In genomic region chr5:121525731-121526130, GRCh38 we compare ENCODE assay signal across 21 cellular contexts.
DNase-seq lines count a peak whose midpoint lies in the region; ATAC-seq and TF ChIP-seq lines count a peak whose summit lies in the region.
"Had no signal": no experiment of that assay in that cellular context is flagged by ENCODE, and none has a peak within 500 bp of the region (broad histone marks: within the 10 kb centered on the region; RNA-seq: fewer than 3 reads in every experiment).

No MANE protein-coding gene starts in this region.

- peaks cover 0 to 2% (median 0%) of the 10 kb centered on the region in 3 donors for H3K27me3 Mint-ChIP-seq in immature natural killer cell (ENCODE audit: low read depth in 3 of 3)
- H3K27me3 Mint-ChIP-seq: T-cell had no signal

- no peak overlapping the region for H3K27ac Mint-ChIP-seq in immature natural killer cell
- H3K27ac Mint-ChIP-seq: CD8-positive, alpha-beta T cell; T-cell had no signal

- CTCF ChIA-PET in GM10248 (lab: Yijun Ruan, JAX) = no interaction called here

- no peaks in the 10 kb centered on the region for H3K4me1 Mint-ChIP-seq in immature natural killer cell
- H3K4me1 Mint-ChIP-seq: T-cell had no signal

- no peak overlapping the region for H3K4me3 Mint-ChIP-seq in immature natural killer cell
- H3K4me3 Mint-ChIP-seq: CD8-positive, alpha-beta T cell; T-cell had no signal

- H3K4me3 ChIP-seq in skeletal muscle cell (ENCODE audit: low read depth, low read length) = no peak overlapping the region
- H3K4me3 ChIP-seq: Peyer's patch, SJCRH30 had no signal

- TF ChIP-seq CTCF in GM10248 (IDR thresholded peaks at IDR 0.05; ENCODE audit: control extremely low read depth, extremely low read depth, low read depth, missing control alignments) = no peak

- H3K9me3 Mint-ChIP-seq in immature natural killer cell = peaks cover 7 to 37% (median 22%) of the 10 kb centered on the region in 6 donors

- no peaks in the 10 kb centered on the region for H3K36me3 Mint-ChIP-seq in immature natural killer cell
- H3K36me3 Mint-ChIP-seq: CD8-positive, alpha-beta T cell; T-cell had no signal

- no peak for ATAC-seq in GM18909 (IDR thresholded peaks at IDR 0.05; ENCODE audit: poor library complexity, unreplicated experiment)
- ATAC-seq: CD8-positive, alpha-beta T cell; T-cell had no signal

- DNase-seq in ELR (ENCODE audit: low read depth) (peak; percentile 1), M059J (ENCODE audit: low read depth) (peak; percentile 4), fibroblast of gingiva (ENCODE audit: low read depth) (peak; percentile 36), skeletal muscle cell (ENCODE audit: low read depth) (peak; percentile 4), GM10248 (ENCODE audit: extremely low spot score) (no peak), immature natural killer cell (no peak)
- DNase-seq: CD8-positive, alpha-beta T cell; DND-41; GDM1; Kasumi-1; NCI-H1092; NCI-H1436; NCI-H187 treated with DMSO at 0.1 percent for 48 hours; NCI-H2107; NCI-H2227 treated with DMSO at 0.1 percent for 48 hours; NCI-H510A; NCI-H774; Peyer's patch; SJCRH30; T-cell had no signal

- POLR2A ChIA-PET in GM10248 (lab: Yijun Ruan, JAX) = no interaction called here

Comparison
In these comparisons a context has a peak if more than half of its experiments do, and no peak if none do; other contexts are left out.
1. DNase-seq: peak in ELR (single experiment), M059J (single experiment), fibroblast of gingiva (single experiment) and skeletal muscle cell (single experiment); none in GM10248 (single experiment) and immature natural killer cell (0 of 3).